Comparison of ENCODE assay signal across 32 cellular contexts in the genomic region with DNA sequence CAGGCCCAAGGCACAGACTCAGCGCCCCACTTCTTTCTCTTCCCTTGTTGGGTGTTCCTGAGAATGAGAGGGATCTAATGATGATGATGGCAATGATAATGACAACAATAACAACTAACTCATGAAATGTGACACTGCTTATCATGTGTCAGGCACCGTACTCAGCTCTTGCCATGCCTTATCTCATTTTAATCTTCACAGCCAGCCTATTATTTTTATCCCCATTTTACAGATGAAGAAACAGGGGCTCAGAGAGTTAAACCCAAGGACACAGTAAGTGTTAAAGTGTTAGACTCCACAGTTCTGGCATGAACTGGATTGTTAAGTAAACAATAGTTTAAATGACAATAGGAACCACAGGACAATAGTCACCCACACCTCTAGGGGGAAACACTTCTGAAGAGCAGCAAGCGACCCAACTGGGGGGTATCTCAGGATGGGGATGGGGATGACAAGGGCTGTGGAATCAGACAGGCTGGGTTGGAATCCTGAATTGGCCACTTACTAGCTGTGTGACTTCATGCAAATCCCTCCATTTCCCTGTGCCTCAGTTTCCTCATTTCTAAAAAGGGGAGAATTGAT. TPM values are rescaled to one million over a fixed set of nuclear protein-coding genes. Genes with fewer than 3 reads are reported as not detected.
"Had no signal": no experiment of that assay in that cellular context is flagged by ENCODE, and none has a peak within 500 bp of the region (broad histone marks: within the 10 kb centered on the region; RNA-seq: fewer than 3 reads in every experiment).

No MANE protein-coding gene starts in this region.

- H3K4me3 ChIP-seq: MG63, PC-9 had no signal

- H3K4me1 Mint-ChIP-seq: activated B cell treated with CpG ODN at 0.5 μM for 24 hours; activated naive CD8-positive, alpha-beta T cell treated with anti-CD3 and anti-CD28 coated beads for 36 hours had no signal

- H3K4me3 Mint-ChIP-seq: activated B cell treated with CpG ODN at 0.5 μM for 24 hours; activated CD4-positive, alpha-beta memory T cell treated with anti-CD3 and anti-CD28 coated beads, Interleukin-2, amount 10 ng/mL, durations not matched to agents 7 days and 5 days; activated CD8-positive, alpha-beta memory T cell treated with anti-CD3 and anti-CD28 coated beads, Interleukin-2, amount 10 ng/mL, durations not matched to agents 7 days and 5 days; activated naive CD8-positive, alpha-beta T cell treated with anti-CD3 and anti-CD28 coated beads for 36 hours had no signal

- H2AFZ ChIP-seq: PC-9 had no signal

- DNase-seq: activated B cell treated with CpG ODN at 0.5 μM for 24 hours; activated CD4-positive, alpha-beta memory T cell treated with anti-CD3 and anti-CD28 coated beads, Interleukin-2, amount 10 ng/mL, durations not matched to agents 7 days and 5 days; activated CD4-positive, alpha-beta T cell treated with anti-CD3 and anti-CD28 coated beads for 4 hours; activated CD4-positive, CD25-positive, alpha-beta regulatory T cell treated with anti-CD3 and anti-CD28 coated beads, Interleukin-2, amount 50 U/mL, for 72 hours; activated CD8-positive, alpha-beta memory T cell treated with anti-CD3 and anti-CD28 coated beads for 24 hours; activated CD8-positive, alpha-beta memory T cell treated with anti-CD3 and anti-CD28 coated beads, Interleukin-2, amount 10 ng/mL, durations not matched to agents 7 days and 5 days; activated CD8-positive, alpha-beta memory T cell treated with anti-CD3 and anti-CD28 coated beads, Interleukin-2, amount 50 U/mL, for 48 hours; activated effector memory CD4-positive, alpha-beta T cell treated with anti-CD3 and anti-CD28 coated beads, Interleukin-2, amount 50 U/mL, for 16 hours; activated naive CD4-positive, alpha-beta T cell; activated naive CD4-positive, alpha-beta T cell treated with anti-CD3 and anti-CD28 coated beads, Interleukin-2, amount 50 U/mL, for 16 hours; activated naive CD8-positive, alpha-beta T cell treated with anti-CD3 and anti-CD28 coated beads for 36 hours; activated T-cell treated with anti-CD3 and anti-CD28 coated beads, Interleukin-2, amount 50 U/mL, for 48 hours; amniotic stem cell; aorta; brain microvascular endothelial cell; central memory CD4-positive, alpha-beta T cell; Kasumi-1; MG63; NCI-H1048; NCI-H1105 treated with DMSO at 0.1 percent for 48 hours; NCI-H1436; NCI-H1694; NCI-H2029; NCI-H345; NCI-H524 treated with DMSO at 0.1 percent for 48 hours; PC-9; Right ventricle myocardium superior; SW 1271; T-helper 1 cell; T-helper 2 cell; T-helper 9 cell had no signal

- H3K9me3 Mint-ChIP-seq: activated B cell treated with CpG ODN at 0.5 μM for 24 hours; activated naive CD8-positive, alpha-beta T cell treated with anti-CD3 and anti-CD28 coated beads for 36 hours had no signal

- H3K36me3 Mint-ChIP-seq: activated naive CD8-positive, alpha-beta T cell treated with anti-CD3 and anti-CD28 coated beads for 36 hours had no signal

- H3K27ac ChIP-seq: brain microvascular endothelial cell, PC-9, VCaP had no signal

- H3K36me3 ChIP-seq: brain microvascular endothelial cell, MG63 had no signal

- ATAC-seq: activated CD8-positive, alpha-beta memory T cell treated with anti-CD3 and anti-CD28 coated beads, Interleukin-2, amount 10 ng/mL, durations not matched to agents 7 days and 5 days had no signal

- H3K9me3 ChIP-seq: MG63 had no signal

- H3K27me3 Mint-ChIP-seq: activated B cell treated with CpG ODN at 0.5 μM for 24 hours; activated naive CD8-positive, alpha-beta T cell treated with anti-CD3 and anti-CD28 coated beads for 36 hours had no signal

- H3K27ac Mint-ChIP-seq: activated B cell treated with CpG ODN at 0.5 μM for 24 hours; activated CD4-positive, alpha-beta memory T cell treated with anti-CD3 and anti-CD28 coated beads, Interleukin-2, amount 10 ng/mL, durations not matched to agents 7 days and 5 days; activated CD8-positive, alpha-beta memory T cell treated with anti-CD3 and anti-CD28 coated beads, Interleukin-2, amount 10 ng/mL, durations not matched to agents 7 days and 5 days; activated naive CD8-positive, alpha-beta T cell treated with anti-CD3 and anti-CD28 coated beads for 36 hours had no signal

- H3K27me3 ChIP-seq: brain microvascular endothelial cell, MG63 had no signal

- H3K4me2 ChIP-seq: PC-9 had no signal

RNA-seq across cellular contexts. Expression of gene RSPH9, which starts 12.5 kb away (rescaled TPM):
- total RNA-seq: activated B cell treated with CpG ODN at 0.5 μM for 24 hours; activated CD4-positive, alpha-beta memory T cell treated with anti-CD3 and anti-CD28 coated beads, Interleukin-2, amount 10 ng/mL, durations not matched to agents 7 days and 5 days; activated CD8-positive, alpha-beta memory T cell treated with anti-CD3 and anti-CD28 coated beads, Interleukin-2, amount 10 ng/mL, durations not matched to agents 7 days and 5 days; activated naive CD8-positive, alpha-beta T cell treated with anti-CD3 and anti-CD28 coated beads for 36 hours; PC-9 had no signal
